In genomic region chr3:156723182-156723619, GRCh38 we compare ENCODE assay signal across 13 cellular contexts. TPM values are rescaled to one million over a fixed set of nuclear protein-coding genes. Genes with fewer than 3 reads are reported as not detected.
DNase-seq lines count a peak whose midpoint lies in the region; ATAC-seq and TF ChIP-seq lines count a peak whose summit lies in the region.
"Had no signal": no experiment of that assay in that cellular context is flagged by ENCODE, and none has a peak within 500 bp of the region (broad histone marks: within the 10 kb centered on the region; RNA-seq: fewer than 3 reads in every experiment).

No MANE protein-coding gene starts in this region.

- H3K4me3 Mint-ChIP-seq in Calu3 (ENCODE audit: low read depth, unreplicated experiment) (no peak overlapping the region), endothelial cell (ENCODE audit: unreplicated experiment) (no peak overlapping the region)
- no peak overlapping the region for H3K4me3 Mint-ChIP-seq in naive thymus-derived CD4-positive, alpha-beta T cell

- H3K27ac ChIP-seq in heart right ventricle (peak overlapping the region in 2 of 10 donors; percentile 24 to 39), vagina (no peak overlapping the region)
- H3K27ac ChIP-seq in naive thymus-derived CD4-positive, alpha-beta T cell (ENCODE audit: low read depth, low read length), result no peak overlapping the region
- H3K27ac ChIP-seq: ovary had no signal

- no peak overlapping the region for H3K4me3 ChIP-seq in heart right ventricle
- no peak overlapping the region for H3K4me3 ChIP-seq in naive thymus-derived CD4-positive, alpha-beta T cell (ENCODE audit: low read length)
- no peak overlapping the region for H3K4me3 ChIP-seq in vagina
- H3K4me3 ChIP-seq: ovary had no signal

- intact Hi-C loops in Calu3 (cut with micrococcal nuclease; ENCODE audit: unreplicated experiment), result no loop called here
- intact Hi-C loops in heart right ventricle (cut with DNase I), result loop anchor here in 1 of 10 donors (10.0 kb wide), 1 partner anchor 102 kb away; the partner anchor contains the start of gene LEKR1
- intact Hi-C loops in naive thymus-derived CD4-positive, alpha-beta T cell (cut with micrococcal nuclease), result no loop called here
- intact Hi-C loops in vagina (cut with DNase I), result no loop called here

- H3K9me3 Mint-ChIP-seq in Calu3 (ENCODE audit: low read depth, unreplicated experiment) (no peaks in the 10 kb centered on the region), endothelial cell (ENCODE audit: unreplicated experiment) (no peaks in the 10 kb centered on the region)
- H3K9me3 Mint-ChIP-seq in naive thymus-derived CD4-positive, alpha-beta T cell, result peaks cover 0 to 3% (median 0%) of the 10 kb centered on the region in 11 donors

- no peaks in the 10 kb centered on the region for H3K27me3 ChIP-seq in heart right ventricle
- H3K27me3 ChIP-seq in naive thymus-derived CD4-positive, alpha-beta T cell (ENCODE audit: control insufficient read depth in 2 of 2, insufficient read depth in 2 of 2, low read length in 2 of 2), result no peaks in the 10 kb centered on the region
- H3K27me3 ChIP-seq in vagina, result no peaks in the 10 kb centered on the region
- H3K27me3 ChIP-seq: ovary had no signal

- H3K36me3 ChIP-seq in heart right ventricle (no peaks in the 10 kb centered on the region), vagina (no peaks in the 10 kb centered on the region)
- H3K36me3 ChIP-seq in naive thymus-derived CD4-positive, alpha-beta T cell (ENCODE audit: control insufficient read depth in 2 of 3, insufficient read depth in 3 of 3, low read length in 3 of 3), result no peaks in the 10 kb centered on the region
- H3K36me3 ChIP-seq: ovary had no signal

- ATAC-seq in GM21423 (IDR thresholded peaks at IDR 0.05; ENCODE audit: unreplicated experiment) (peak; percentile 34), heart right ventricle (peak in 6 of 8 donors; percentile 36 to 65 (median 42))
- ATAC-seq in naive thymus-derived CD4-positive, alpha-beta T cell, result no peak

- H3K27me3 Mint-ChIP-seq in Calu3 (ENCODE audit: unreplicated experiment) (no peaks in the 10 kb centered on the region), endothelial cell (ENCODE audit: unreplicated experiment) (no peaks in the 10 kb centered on the region)
- no peaks in the 10 kb centered on the region for H3K27me3 Mint-ChIP-seq in naive thymus-derived CD4-positive, alpha-beta T cell

- peak overlapping the region; percentile 23 for H3K27ac Mint-ChIP-seq in Calu3 (ENCODE audit: unreplicated experiment)
- H3K27ac Mint-ChIP-seq in naive thymus-derived CD4-positive, alpha-beta T cell, result no peak overlapping the region
- H3K27ac Mint-ChIP-seq in endothelial cell (ENCODE audit: unreplicated experiment), result no peak overlapping the region

- H3K4me1 ChIP-seq in heart right ventricle, result peaks cover 0 to 16% (median 8%) of the 10 kb centered on the region in 9 donors
- H3K4me1 ChIP-seq in naive thymus-derived CD4-positive, alpha-beta T cell (ENCODE audit: control insufficient read depth in 2 of 2, insufficient read depth in 2 of 2, low read length in 2 of 2), result no peaks in the 10 kb centered on the region
- peaks cover 6% of the 10 kb centered on the region for H3K4me1 ChIP-seq in vagina

- no peaks in the 10 kb centered on the region for H3K9me3 ChIP-seq in heart right ventricle
- no peaks in the 10 kb centered on the region for H3K9me3 ChIP-seq in naive thymus-derived CD4-positive, alpha-beta T cell (ENCODE audit: control insufficient read depth in 2 of 3, low read length in 3 of 3)
- no peaks in the 10 kb centered on the region for H3K9me3 ChIP-seq in vagina
- H3K9me3 ChIP-seq: ovary had no signal

- no peak for TF ChIP-seq CTCF in Calu3 (IDR thresholded peaks at IDR 0.05; ENCODE audit: unreplicated experiment)
- no peak for TF ChIP-seq CTCF in heart right ventricle (IDR thresholded peaks at IDR 0.05)
- TF ChIP-seq CTCF in endothelial cell (IDR thresholded peaks at IDR 0.05; ENCODE audit: unreplicated experiment), result no peak
- no peak for TF ChIP-seq CTCF in vagina (IDR thresholded peaks at IDR 0.05)

- TF ChIP-seq POLR2A in vagina (IDR thresholded peaks at IDR 0.05), result no peak

- DNase-seq in Calu3, result no peak
- DNase-seq in RKO (ENCODE audit: low spot score), result peak; percentile 11
- peak; percentile 10 to 11 for DNase-seq in heart right ventricle
- no peak for DNase-seq in cerebellar cortex (ENCODE audit: low spot score)
- no peak for DNase-seq in naive thymus-derived CD4-positive, alpha-beta T cell
- no peak for DNase-seq in endothelial cell (ENCODE audit: low spot score)
- no peak for DNase-seq in vagina (ENCODE audit: extremely low spot score in 2 of 2)
- DNase-seq: activated CD8-positive, alpha-beta memory T cell treated with anti-CD3 and anti-CD28 coated beads for 24 hours; kidney glomerular epithelial cell; MM.1S; ovary; stimulated activated CD4-positive, alpha-beta T cell treated with anti-CD3 and anti-CD28 coated beads, Interleukin-2, amount 100 ng/mL, for 48 hours had no signal

- CTCF ChIA-PET in Calu3 (lab: Charles Lee), result interaction anchor here (1.0 kb wide), 1 partner anchor 31 kb away, joined by 3 read pairs; no protein-coding TSS in a partner anchor
- CTCF ChIA-PET in naive thymus-derived CD4-positive, alpha-beta T cell (lab: Charles Lee), result interaction anchor here (0.7 kb wide), 1 partner anchor 21 kb away, joined by 3 read pairs; no protein-coding TSS in a partner anchor

- H3K4me1 Mint-ChIP-seq in Calu3 (ENCODE audit: low read depth, unreplicated experiment) (peaks cover 11% of the 10 kb centered on the region), endothelial cell (ENCODE audit: unreplicated experiment) (no peaks in the 10 kb centered on the region)
- peaks cover 0 to 27% (median 0%) of the 10 kb centered on the region in 7 donors for H3K4me1 Mint-ChIP-seq in naive thymus-derived CD4-positive, alpha-beta T cell

- peaks cover 32% of the 10 kb centered on the region for H3K36me3 Mint-ChIP-seq in Calu3 (ENCODE audit: insufficient read depth, unreplicated experiment)
- H3K36me3 Mint-ChIP-seq in naive thymus-derived CD4-positive, alpha-beta T cell, result peaks cover 0 to 34% (median 0%) of the 10 kb centered on the region in 5 donors
- H3K36me3 Mint-ChIP-seq in endothelial cell (ENCODE audit: low read depth, unreplicated experiment), result no peaks in the 10 kb centered on the region

- 49 to 54% methylated on average over 2 of the region's 2 CpGs for WGBS in heart right ventricle, 2 donors

- POLR2A ChIA-PET in naive thymus-derived CD4-positive, alpha-beta T cell (lab: Charles Lee), result interaction anchor here (0.5 kb wide), 1 partner anchor 925 kb away, joined by 3 read pairs; no protein-coding TSS in a partner anchor

- no TSS peak for BruUV-seq in Calu3 (replicated peaks; lab: Mats Ljungman, UMichigan)

RNA-seq across cellular contexts. Expression of gene TIPARP, which starts 48.8 kb away (rescaled TPM):
- total RNA-seq in Calu3 (2022) (84.9 and 91.4 TPM in 2 replicates), heart right ventricle (10 to 100 TPM; 19.8 to 74.6 (median 23.9) TPM), endothelial cell (ENCODE audit: unreplicated experiment) (8.9 TPM), vagina (44.0 TPM)
- polyA plus RNA-seq in heart right ventricle, result 10 to 100 TPM; 13.8 to 18.7 TPM
- 10 to 100 TPM; 59.2 to 66.6 (median 64.3) TPM for total RNA-seq in naive thymus-derived CD4-positive, alpha-beta T cell
- 1 to 10 TPM; 4.2 to 8.4 TPM for polyA plus RNA-seq in naive thymus-derived CD4-positive, alpha-beta T cell

Comparison
In these comparisons a context has a peak if more than half of its experiments do, and no peak if none do; other contexts are left out.
1. DNase-seq: peak in RKO (single experiment) and heart right ventricle (2 of 2); none in Calu3 (single experiment), cerebellar cortex (single experiment), naive thymus-derived CD4-positive, alpha-beta T cell (0 of 9), endothelial cell (single experiment) and vagina (0 of 2).